In genomic region chr6:40996591-40997247, GRCh38 we compare ENCODE assay signal across 11 cellular contexts. TPM values are rescaled to one million over a fixed set of nuclear protein-coding genes. Genes with fewer than 3 reads are reported as not detected.
DNase-seq lines count a peak whose midpoint lies in the region; ATAC-seq and TF ChIP-seq lines count a peak whose summit lies in the region.
"Had no signal": no experiment of that assay in that cellular context is flagged by ENCODE, and none has a peak within 500 bp of the region (broad histone marks: within the 10 kb centered on the region; RNA-seq: fewer than 3 reads in every experiment).

No MANE protein-coding gene starts in this region.

- H3K79me2 ChIP-seq in hepatocyte: no peaks in the 10 kb centered on the region

- no peaks in the 10 kb centered on the region for H3K9me2 ChIP-seq in hepatocyte (replicated peaks; ENCODE audit: insufficient read depth)

- H3K9me3 ChIP-seq in hepatocyte (ENCODE audit: low read depth) (no peaks in the 10 kb centered on the region), prostate gland (no peaks in the 10 kb centered on the region)

- no peak for TF ChIP-seq CTCF in VCaP (conservative IDR thresholded peaks at IDR 0.05)
- TF ChIP-seq CTCF in hepatocyte (IDR thresholded peaks at IDR 0.05; ENCODE audit: poor library complexity): no peak
- TF ChIP-seq CTCF in prostate gland (IDR thresholded peaks at IDR 0.05): no peak

- DNase-seq in GM03348 (ENCODE audit: low spot score): peak; percentile 23
- peak; percentile 62 for DNase-seq in hepatocyte (ENCODE audit: low spot score)
- DNase-seq in prostate gland (ENCODE audit: low spot score): peak; percentile 21
- no peak for DNase-seq in activated effector memory CD4-positive, alpha-beta T cell treated with Interleukin-2 at 50 U/mL for 16 hours
- DNase-seq in NCI-H2196 (lab: John Stamatoyannopoulos, UW; ENCODE audit: unreplicated experiment): no peak
- DNase-seq: activated naive CD4-positive, alpha-beta T cell treated with anti-CD3 and anti-CD28 coated beads for 36 hours; stimulated activated CD4-positive, alpha-beta T cell treated with anti-CD3 and anti-CD28 coated beads, Interleukin-2, amount 100 ng/mL, for 24 hours had no signal

- no peaks in the 10 kb centered on the region for H3K27me3 ChIP-seq in hepatocyte
- H3K27me3 ChIP-seq in prostate gland (replicated peaks; ENCODE audit: insufficient read depth): no peaks in the 10 kb centered on the region

- H3K4me2 ChIP-seq in hepatocyte: peak overlapping the region; percentile 64

- H3K27ac ChIP-seq in VCaP (peak overlapping the region; percentile 90), hepatocyte (peak overlapping the region; percentile 96), prostate gland (peak overlapping the region; percentile 51 to 69)

- no peak overlapping the region for H3K4me3 ChIP-seq in hepatocyte
- H3K4me3 ChIP-seq in prostate gland: no peak overlapping the region

- 17% methylated on average over 6 of the region's 6 CpGs for WGBS in hepatocyte (ENCODE audit: low lambda C conversion rate, missing lambda C conversion rate)
- WGBS in prostate gland: 13% methylated on average over 6 of the region's 6 CpGs

- H3K4me1 ChIP-seq in hepatocyte (ENCODE audit: insufficient read depth): peaks cover 36% of the 10 kb centered on the region
- H3K4me1 ChIP-seq in prostate gland (replicated peaks): peaks cover 10% of the 10 kb centered on the region

- no peak for ATAC-seq in GM21786 (IDR thresholded peaks at IDR 0.05; ENCODE audit: unreplicated experiment)
- no peak for ATAC-seq in HG03025 (IDR thresholded peaks at IDR 0.05; ENCODE audit: low FRiP score, unreplicated experiment)

- no peaks in the 10 kb centered on the region for H4K20me1 ChIP-seq in hepatocyte (ENCODE audit: insufficient read depth, poor library complexity, severe bottlenecking)

- TF ChIP-seq POLR2A in prostate gland (IDR thresholded peaks at IDR 0.05): no peak

- intact Hi-C loops in prostate gland (cut with DNase I): no loop called here

- H2AFZ ChIP-seq in hepatocyte: no peak overlapping the region

- no peaks in the 10 kb centered on the region for H3K36me3 ChIP-seq in hepatocyte (replicated peaks; ENCODE audit: insufficient read depth, low read depth)
- no peaks in the 10 kb centered on the region for H3K36me3 ChIP-seq in prostate gland

RNA-seq across cellular contexts. Expression of gene UNC5CL, which starts 42.3 kb away (rescaled TPM):
- total RNA-seq in hepatocyte: 38.1 and 42.9 TPM in 2 replicates
- 37.1 and 41.3 TPM in 2 replicates for polyA plus RNA-seq in hepatocyte
- 1 to 10 TPM in 1 of 2 donors, under 1 TPM in 1; 0.46 to 1.6 TPM for total RNA-seq in prostate gland

RNA-seq across cellular contexts. Expression of gene TSPO2, which starts 45.5 kb away (rescaled TPM):
- total RNA-seq in hepatocyte: 0.27 TPM in 1 of 2 replicates, not detected in the other
- 0.36 and 2.7 TPM in 2 replicates for polyA plus RNA-seq in hepatocyte
- total RNA-seq in prostate gland: not detected
- total RNA-seq: activated naive CD4-positive, alpha-beta T cell treated with anti-CD3 and anti-CD28 coated beads for 36 hours; LHCN-M2 had no signal

RNA-seq across cellular contexts. Expression of gene APOBEC2, which starts 56.3 kb away (rescaled TPM):
- total RNA-seq in hepatocyte (2.9 and 3.1 TPM in 2 replicates), prostate gland (1 to 10 TPM in 1 of 2 donors, not detected in 1; 2.0 TPM)
- 2.8 and 4.3 TPM in 2 replicates for polyA plus RNA-seq in hepatocyte
- total RNA-seq: activated naive CD4-positive, alpha-beta T cell treated with anti-CD3 and anti-CD28 coated beads for 36 hours had no signal

Comparison
In these comparisons a context has a peak if more than half of its experiments do, and no peak if none do; other contexts are left out.
1. DNase-seq: peak in GM03348 (single experiment), hepatocyte (single experiment) and prostate gland (single experiment); none in activated effector memory CD4-positive, alpha-beta T cell treated with Interleukin-2 at 50 U/mL for 16 hours (single experiment) and NCI-H2196 (single experiment).
2. RNA of gene UNC5CL, which starts 42.3 kb away (total RNA-seq): 38.1 to 42.9 TPM in hepatocyte; 0.46 to 1.6 TPM in prostate gland; every median in the first group is over 10 times any median in the second.
3. Peak in every context shown above with its lines, with median percentiles within 50 percentile points of each other: H3K27ac ChIP-seq.